Comparison of ENCODE assay signal across 1 cellular context in genomic region chr6:8181162-8181909, GRCh38.
TF ChIP-seq lines count a peak whose summit lies in the region.

No MANE protein-coding gene starts in this region.

TF ChIP-seq in IMR-90, 13 proteins besides CTCF, POLR2A, EP300 and RAD21 (continued from another document):
- TF ChIP-seq, protein P1, sequence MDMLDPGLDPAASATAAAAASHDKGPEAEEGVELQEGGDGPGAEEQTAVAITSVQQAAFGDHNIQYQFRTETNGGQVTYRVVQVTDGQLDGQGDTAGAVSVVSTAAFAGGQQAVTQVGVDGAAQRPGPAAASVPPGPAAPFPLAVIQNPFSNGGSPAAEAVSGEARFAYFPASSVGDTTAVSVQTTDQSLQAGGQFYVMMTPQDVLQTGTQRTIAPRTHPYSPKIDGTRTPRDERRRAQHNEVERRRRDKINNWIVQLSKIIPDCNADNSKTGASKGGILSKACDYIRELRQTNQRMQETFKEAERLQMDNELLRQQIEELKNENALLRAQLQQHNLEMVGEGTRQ (IDR thresholded peaks at IDR 0.05; ENCODE audit: low read depth, low read length) = no peak
- no peak for TF ChIP-seq CEBPB (IDR thresholded peaks at IDR 0.05; ENCODE audit: low read depth, low read length)
- no peak for TF ChIP-seq NFE2L2 (IDR thresholded peaks at IDR 0.05; ENCODE audit: low read depth, low read length)
TF ChIP-seq in IMR-90: peak in this region for 0.
